In genomic region chr12:116562090-116562489, GRCh38 we compare ENCODE assay signal across 20 cellular contexts. TPM values are rescaled to one million over a fixed set of nuclear protein-coding genes. Genes with fewer than 3 reads are reported as not detected.
"Had no signal": no experiment of that assay in that cellular context is flagged by ENCODE, and none has a peak within 500 bp of the region (broad histone marks: within the 10 kb centered on the region; RNA-seq: fewer than 3 reads in every experiment).

No MANE protein-coding gene starts in this region.

- H3K27ac ChIP-seq: esophagus squamous epithelium, gastroesophageal sphincter, left lung, neural progenitor cell, pancreas, suprapubic skin, thyroid gland had no signal

- H3K27me3 ChIP-seq: esophagus squamous epithelium, gastroesophageal sphincter, left lung, neural progenitor cell, pancreas, suprapubic skin, thyroid gland had no signal

- H3K4me1 ChIP-seq: gastroesophageal sphincter had no signal

- H3K4me3 Mint-ChIP-seq: neural progenitor cell, type B pancreatic cell had no signal

- DNase-seq: esophagus squamous epithelium; foreskin fibroblast; glutamatergic neuron; left lung; mucosa of descending colon; naive thymus-derived CD8-positive, alpha-beta T cell; occipital lobe; pancreas; right cardiac atrium; stimulated activated CD4-positive, alpha-beta T cell treated with anti-CD3 and anti-CD28 coated beads, Interleukin-2, amount 100 ng/mL, for 48 hours; stimulated activated naive CD8-positive, alpha-beta T cell treated with anti-CD3 and anti-CD28 coated beads, Interleukin-15, Interleukin-2, amounts not matched to agents 100 U/mL and 50 U/mL, for 24 hours; thyroid gland had no signal

- ATAC-seq: gastroesophageal sphincter; left lung; mucosa of descending colon; naive thymus-derived CD8-positive, alpha-beta T cell; pancreas; right cardiac atrium; stimulated activated naive CD8-positive, alpha-beta T cell treated with anti-CD3 and anti-CD28 coated beads, Interleukin-15, Interleukin-2, amounts not matched to agents 100 U/mL and 50 U/mL, for 24 hours had no signal

- H3K27me3 Mint-ChIP-seq: progenitor cell of endocrine pancreas, type B pancreatic cell had no signal

- H3K27ac Mint-ChIP-seq: neural progenitor cell, progenitor cell of endocrine pancreas, type B pancreatic cell had no signal

- H3K36me3 ChIP-seq: esophagus squamous epithelium, gastroesophageal sphincter, left lung, neural progenitor cell, pancreas, suprapubic skin, thyroid gland had no signal

- H3K4me3 ChIP-seq: esophagus squamous epithelium, gastroesophageal sphincter, left lung, lung, mucosa of descending colon, neural progenitor cell, pancreas, smooth muscle cell, suprapubic skin, thyroid gland had no signal

- H3K36me3 Mint-ChIP-seq: naive thymus-derived CD8-positive, alpha-beta T cell had no signal

- H3K9me3 ChIP-seq: pancreas, suprapubic skin, thyroid gland had no signal

RNA-seq across cellular contexts. Expression of gene MAP1LC3B2, which starts 2.9 kb away (rescaled TPM):
- total RNA-seq: epithelial cell of proximal tubule had no signal
